In genomic region chr4:25440478-25441030, GRCh38 we compare ENCODE assay signal across 12 cellular contexts.
DNase-seq lines count a peak whose midpoint lies in the region; ATAC-seq, FAIRE-seq and TF ChIP-seq lines count a peak whose summit lies in the region.
"Had no signal": no experiment of that assay in that cellular context is flagged by ENCODE, and none has a peak within 500 bp of the region (broad histone marks: within the 10 kb centered on the region; RNA-seq: fewer than 3 reads in every experiment).

No MANE protein-coding gene starts in this region.

- WGBS in upper lobe of left lung, 2 donors, result 46 to 47% methylated on average over 8 of the region's 8 CpGs

- no peak overlapping the region for H3K4me3 ChIP-seq in upper lobe of left lung
- H3K4me3 ChIP-seq: skin epidermis had no signal

- ATAC-seq in upper lobe of left lung (ENCODE audit: low FRiP score in 2 of 2) (peak in 1 of 2 donors; percentile 31), GM21717 (IDR thresholded peaks at IDR 0.05; ENCODE audit: unreplicated experiment) (no peak)

- TF ChIP-seq POLR2A in upper lobe of left lung (IDR thresholded peaks at IDR 0.05) (no peak), GM12891 (IDR thresholded peaks at IDR 0.05; ENCODE audit: low read depth, low read length) (no peak)

- TF ChIP-seq CTCF in upper lobe of left lung (IDR thresholded peaks at IDR 0.05), result no peak

- H3K27ac ChIP-seq in upper lobe of left lung, result peak overlapping the region in 3 of 4 donors; percentile 23 to 58 (median 55)
- H3K27ac ChIP-seq: 22Rv1, skin epidermis had no signal

- no peaks in the 10 kb centered on the region for H3K27me3 ChIP-seq in upper lobe of left lung

- DNase-seq in DMS 273 (lab: John Stamatoyannopoulos, UW; ENCODE audit: unreplicated experiment) (peak; percentile 5), DMS 273 treated with DMSO at 0.1 percent for 48 hours (lab: John Stamatoyannopoulos, UW) (no peak), foreskin melanocyte (peak; percentile 29), mesenteric fat pad (ENCODE audit: low spot score) (peak; percentile 74), upper lobe of left lung (peak in 1 of 2 donors; percentile 54), GM12891 (ENCODE audit: insufficient read length, low spot score) (no peak), NCI-H345 treated with DMSO at 0.1 percent for 48 hours (lab: John Stamatoyannopoulos, UW; ENCODE audit: unreplicated experiment) (no peak)
- DNase-seq: activated B cell treated with CpG ODN at 0.5 μM for 24 hours, cortex of kidney had no signal

- no peak for FAIRE-seq in GM12891 (lab: Jason Lieb, UNC)

- H3K4me1 ChIP-seq in upper lobe of left lung, result peaks cover 0 to 18% (median 10%) of the 10 kb centered on the region in 4 donors

- TF ChIP-seq EP300 in upper lobe of left lung (IDR thresholded peaks at IDR 0.05), result no peak

- no peaks in the 10 kb centered on the region for H3K36me3 ChIP-seq in upper lobe of left lung

- no peaks in the 10 kb centered on the region for H3K9me3 ChIP-seq in upper lobe of left lung

TF ChIP-seq in GM12891, 5 proteins besides CTCF, POLR2A, EP300 and RAD21:
- TF ChIP-seq POLR2AphosphoS5 (IDR thresholded peaks at IDR 0.05; ENCODE audit: low read depth, low read length) (no peak), PAX5 (IDR thresholded peaks at IDR 0.05; ENCODE audit: insufficient read depth, low read length, severe bottlenecking) (no peak), POU2F2 (IDR thresholded peaks at IDR 0.05; ENCODE audit: low read depth, low read length) (no peak), SPI1 (IDR thresholded peaks at IDR 0.05; ENCODE audit: low read depth, low read length) (no peak), TAF1 (IDR thresholded peaks at IDR 0.05; ENCODE audit: low read depth, low read length) (no peak)

Comparison
In these comparisons a context has a peak if more than half of its experiments do, and no peak if none do; other contexts are left out.
1. DNase-seq: peak in DMS 273 (single experiment), foreskin melanocyte (single experiment) and mesenteric fat pad (single experiment); none in DMS 273 treated with DMSO at 0.1 percent for 48 hours (single experiment), GM12891 (single experiment) and NCI-H345 treated with DMSO at 0.1 percent for 48 hours (single experiment).